Comparison of ENCODE assay signal across 8 cellular contexts in the genomic region with DNA sequence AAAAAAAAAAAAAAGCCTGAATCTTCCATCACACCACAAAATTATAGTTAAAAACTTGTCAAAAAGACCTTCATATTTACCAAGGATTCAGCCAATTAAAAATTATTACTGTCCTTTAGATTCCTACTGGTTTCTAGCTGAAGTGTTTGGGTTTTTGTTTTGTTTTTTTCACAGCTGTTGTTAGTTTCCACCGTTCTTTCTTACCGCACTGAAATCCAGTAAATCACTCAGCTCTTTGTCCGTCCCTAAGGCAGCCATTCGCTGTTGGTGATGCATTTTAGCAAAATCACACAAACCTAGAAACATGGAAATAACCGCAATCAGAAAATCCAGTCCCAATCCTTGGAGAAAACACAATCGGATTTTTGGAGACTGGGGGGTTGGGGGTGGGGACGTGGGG. TPM values are rescaled to one million over a fixed set of nuclear protein-coding genes. Genes with fewer than 3 reads are reported as not detected.
DNase-seq lines count a peak whose midpoint lies in the region; ATAC-seq and TF ChIP-seq lines count a peak whose summit lies in the region.

No MANE protein-coding gene starts in this region.

- no peak for TF ChIP-seq EP300 in esophagus muscularis mucosa (IDR thresholded peaks at IDR 0.05)

- no peaks in the 10 kb centered on the region for H3K9me3 ChIP-seq in esophagus muscularis mucosa
- no peaks in the 10 kb centered on the region for H3K9me3 ChIP-seq in prostate gland

- WGBS in esophagus muscularis mucosa: under 1% methylated on average over 7 of the region's 7 CpGs
- WGBS in prostate gland: 1% methylated on average over 7 of the region's 7 CpGs

- intact Hi-C loops in esophagus muscularis mucosa (cut with DNase I) (loop anchor here (5.0 to 10.0 kb wide), 7 partner anchors 110 to 1065 kb away; a partner anchor contains a TSS), prostate gland (cut with DNase I) (loop anchor here (5.0 to 10.0 kb wide), 3 partner anchors 185 to 352 kb away; no protein-coding TSS in a partner anchor)

- TF ChIP-seq CTCF in esophagus muscularis mucosa (IDR thresholded peaks at IDR 0.05) (no peak), prostate gland (IDR thresholded peaks at IDR 0.05) (no peak)

- peak; percentile 58 for DNase-seq in NCI-H82 (lab: John Stamatoyannopoulos, UW)
- DNase-seq in NCI-H82 treated with DMSO at 0.1 percent for 48 hours (lab: John Stamatoyannopoulos, UW; ENCODE audit: unreplicated experiment): no peak
- DNase-seq in OCI-M1 (lab: John Stamatoyannopoulos, UW): peak; percentile 49
- no peak for DNase-seq in esophagus muscularis mucosa (ENCODE audit: extremely low spot score)
- no peak for DNase-seq in prostate gland (ENCODE audit: low spot score)
- DNase-seq in mesenteric fat pad (ENCODE audit: low spot score): no peak
- no peak for DNase-seq in D341Med (ENCODE audit: low spot score)

- TF ChIP-seq POLR2A in esophagus muscularis mucosa (IDR thresholded peaks at IDR 0.05; ENCODE audit: low read depth): no peak
- TF ChIP-seq POLR2A in prostate gland (IDR thresholded peaks at IDR 0.05): no peak

- peaks cover 15 to 46% (median 39%) of the 10 kb centered on the region in 4 donors for H3K4me1 ChIP-seq in esophagus muscularis mucosa
- H3K4me1 ChIP-seq in prostate gland (replicated peaks): no peaks in the 10 kb centered on the region

- H3K27ac ChIP-seq in esophagus muscularis mucosa (replicated peaks in 1 of 4) (peak overlapping the region; percentile 86 to 91 (median 88)), prostate gland (peak overlapping the region; percentile 43 to 85)

- no peaks in the 10 kb centered on the region for H3K36me3 ChIP-seq in esophagus muscularis mucosa
- H3K36me3 ChIP-seq in prostate gland: no peaks in the 10 kb centered on the region

- ATAC-seq in HG03045 (IDR thresholded peaks at IDR 0.05; ENCODE audit: unreplicated experiment): no peak

- H3K4me3 ChIP-seq in esophagus muscularis mucosa (peak overlapping the region; percentile 69 to 83 (median 72)), prostate gland (peak overlapping the region; percentile 61 to 64)

- H3K27me3 ChIP-seq in esophagus muscularis mucosa (no peaks in the 10 kb centered on the region), prostate gland (replicated peaks; ENCODE audit: insufficient read depth) (no peaks in the 10 kb centered on the region)

RNA-seq across cellular contexts. Expression of a gene that starts 1.2 kb away (rescaled TPM):
- total RNA-seq in esophagus muscularis mucosa: 10 to 100 TPM; 58.0 to 84.3 (median 68.1) TPM
- 10 to 100 TPM; 29.8 to 87.2 TPM for total RNA-seq in prostate gland
- total RNA-seq in mesenteric fat pad: 159 TPM

Comparison
In these comparisons a context has a peak if more than half of its experiments do, and no peak if none do; other contexts are left out.
1. DNase-seq: peak in NCI-H82 (single experiment) and OCI-M1 (single experiment); none in NCI-H82 treated with DMSO at 0.1 percent for 48 hours (single experiment), esophagus muscularis mucosa (single experiment), prostate gland (single experiment), mesenteric fat pad (single experiment) and D341Med (single experiment).